Comparison of ENCODE assay signal across 8 cellular contexts in the genomic region with DNA sequence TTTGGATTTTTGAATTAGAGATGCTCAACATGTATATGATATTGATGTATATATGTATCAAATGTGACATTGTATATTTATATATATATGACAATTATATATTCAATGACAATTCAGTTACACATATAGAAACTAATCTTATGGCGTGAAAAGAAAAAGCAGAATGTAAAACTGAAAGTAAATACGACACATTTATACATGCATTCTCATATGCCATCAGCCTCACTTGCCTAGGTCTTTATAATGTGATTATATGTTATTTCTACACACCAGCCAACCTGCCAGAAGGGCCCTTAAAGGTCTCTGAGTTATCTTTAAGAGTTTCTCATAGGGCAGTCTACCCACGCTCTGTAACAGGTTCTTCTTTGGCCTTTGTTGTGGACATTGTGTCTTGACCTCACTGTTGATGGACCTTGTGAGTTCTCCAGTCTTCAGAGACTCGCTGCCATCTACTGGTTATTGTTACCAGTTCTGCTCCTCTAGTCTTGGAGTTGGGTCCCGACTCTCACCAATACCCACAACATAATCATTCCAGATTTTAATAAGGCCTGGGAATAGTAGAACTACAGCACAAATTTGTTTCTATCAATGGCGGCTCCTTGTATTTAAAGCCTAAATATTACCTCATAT.
DNase-seq lines count a peak whose midpoint lies in the region; ATAC-seq and TF ChIP-seq lines count a peak whose summit lies in the region.

No MANE protein-coding gene starts in this region.

- H3K4me1 Mint-ChIP-seq in stimulated activated naive CD8-positive, alpha-beta T cell treated with anti-CD3 and anti-CD28 coated beads, Interleukin-15, Interleukin-2, amounts not matched to agents 100 ng/mL and 50 ng/mL, for 24 hours (ENCODE audit: low read depth), result peaks cover 5% of the 10 kb centered on the region
- H3K4me1 Mint-ChIP-seq in stimulated activated naive CD8-positive, alpha-beta T cell treated with anti-CD3 and anti-CD28 coated beads, Interleukin-15, amount 100 ng/mL, for 72 hours, result no peaks in the 10 kb centered on the region

- peak overlapping the region; percentile 26 for H3K4me3 Mint-ChIP-seq in stimulated activated naive CD8-positive, alpha-beta T cell treated with anti-CD3 and anti-CD28 coated beads, Interleukin-15, Interleukin-2, amounts not matched to agents 100 ng/mL and 50 ng/mL, for 24 hours
- H3K4me3 Mint-ChIP-seq in stimulated activated naive CD8-positive, alpha-beta T cell treated with anti-CD3 and anti-CD28 coated beads, Interleukin-15, amount 100 ng/mL, for 72 hours, result no peak overlapping the region

- no peak for DNase-seq in stimulated activated naive CD8-positive, alpha-beta T cell treated with anti-CD3 and anti-CD28 coated beads, Interleukin-15, amount 100 ng/mL, for 72 hours
- peak; percentile 74 for DNase-seq in NCI-H82 (lab: John Stamatoyannopoulos, UW)
- DNase-seq in foreskin melanocyte, result peak; percentile 5
- DNase-seq in sciatic nerve (ENCODE audit: low spot score), result no peak
- DNase-seq in coronary artery (ENCODE audit: low spot score), result no peak
- no peak for DNase-seq in tibial artery

- H3K27me3 Mint-ChIP-seq in stimulated activated naive CD8-positive, alpha-beta T cell treated with anti-CD3 and anti-CD28 coated beads, Interleukin-15, Interleukin-2, amounts not matched to agents 100 ng/mL and 50 ng/mL, for 24 hours, result no peaks in the 10 kb centered on the region
- no peaks in the 10 kb centered on the region for H3K27me3 Mint-ChIP-seq in stimulated activated naive CD8-positive, alpha-beta T cell treated with anti-CD3 and anti-CD28 coated beads, Interleukin-15, amount 100 ng/mL, for 72 hours

- H3K27ac Mint-ChIP-seq in stimulated activated naive CD8-positive, alpha-beta T cell treated with anti-CD3 and anti-CD28 coated beads, Interleukin-15, Interleukin-2, amounts not matched to agents 100 ng/mL and 50 ng/mL, for 24 hours, result no peak overlapping the region
- H3K27ac Mint-ChIP-seq in stimulated activated naive CD8-positive, alpha-beta T cell treated with anti-CD3 and anti-CD28 coated beads, Interleukin-15, amount 100 ng/mL, for 72 hours, result no peak overlapping the region

- H3K9me3 Mint-ChIP-seq in stimulated activated naive CD8-positive, alpha-beta T cell treated with anti-CD3 and anti-CD28 coated beads, Interleukin-15, Interleukin-2, amounts not matched to agents 100 ng/mL and 50 ng/mL, for 24 hours, result peaks cover 2% of the 10 kb centered on the region
- peaks cover 8% of the 10 kb centered on the region in 2 donors for H3K9me3 Mint-ChIP-seq in stimulated activated naive CD8-positive, alpha-beta T cell treated with anti-CD3 and anti-CD28 coated beads, Interleukin-15, amount 100 ng/mL, for 72 hours

- no peaks in the 10 kb centered on the region for H3K27me3 ChIP-seq in tibial artery

- no peaks in the 10 kb centered on the region for H3K4me1 ChIP-seq in tibial artery

- no peaks in the 10 kb centered on the region for H3K36me3 ChIP-seq in tibial artery

- H3K4me3 ChIP-seq in coronary artery, result no peak overlapping the region
- H3K4me3 ChIP-seq in tibial artery, result no peak overlapping the region

- no peaks in the 10 kb centered on the region for H3K36me3 Mint-ChIP-seq in stimulated activated naive CD8-positive, alpha-beta T cell treated with anti-CD3 and anti-CD28 coated beads, Interleukin-15, Interleukin-2, amounts not matched to agents 100 ng/mL and 50 ng/mL, for 24 hours (ENCODE audit: low read depth)

- intact Hi-C loops in sciatic nerve (cut with DNase I) (no loop called here), tibial artery (cut with DNase I; ENCODE audit: low total_unique reads) (loop anchor here (10.0 kb wide), 1 partner anchor 252 kb away; no protein-coding TSS in a partner anchor)

- H3K27ac ChIP-seq in coronary artery, result no peak overlapping the region
- H3K27ac ChIP-seq in tibial artery, result no peak overlapping the region

- H3K9me3 ChIP-seq in tibial artery, result peaks cover 0 to 3% (median 1%) of the 10 kb centered on the region in 3 donors

- ATAC-seq in stimulated activated naive CD8-positive, alpha-beta T cell treated with anti-CD3 and anti-CD28 coated beads, Interleukin-15, amount 100 ng/mL, for 72 hours, result no peak
- ATAC-seq in HG03045 (IDR thresholded peaks at IDR 0.05; ENCODE audit: unreplicated experiment) (peak; percentile 79), sciatic nerve (peak; percentile 59)

- no peak for TF ChIP-seq CTCF in coronary artery (IDR thresholded peaks at IDR 0.05)
- no peak for TF ChIP-seq CTCF in tibial artery (IDR thresholded peaks at IDR 0.05)

Comparison
In these comparisons a context has a peak if more than half of its experiments do, and no peak if none do; other contexts are left out.
1. DNase-seq: peak in NCI-H82 (single experiment) and foreskin melanocyte (single experiment); none in stimulated activated naive CD8-positive, alpha-beta T cell treated with anti-CD3 and anti-CD28 coated beads, Interleukin-15, amount 100 ng/mL, for 72 hours (0 of 2), sciatic nerve (single experiment), coronary artery (single experiment) and tibial artery (0 of 2).